ENCODE assay signal across 1 cellular context in the genomic region with DNA sequence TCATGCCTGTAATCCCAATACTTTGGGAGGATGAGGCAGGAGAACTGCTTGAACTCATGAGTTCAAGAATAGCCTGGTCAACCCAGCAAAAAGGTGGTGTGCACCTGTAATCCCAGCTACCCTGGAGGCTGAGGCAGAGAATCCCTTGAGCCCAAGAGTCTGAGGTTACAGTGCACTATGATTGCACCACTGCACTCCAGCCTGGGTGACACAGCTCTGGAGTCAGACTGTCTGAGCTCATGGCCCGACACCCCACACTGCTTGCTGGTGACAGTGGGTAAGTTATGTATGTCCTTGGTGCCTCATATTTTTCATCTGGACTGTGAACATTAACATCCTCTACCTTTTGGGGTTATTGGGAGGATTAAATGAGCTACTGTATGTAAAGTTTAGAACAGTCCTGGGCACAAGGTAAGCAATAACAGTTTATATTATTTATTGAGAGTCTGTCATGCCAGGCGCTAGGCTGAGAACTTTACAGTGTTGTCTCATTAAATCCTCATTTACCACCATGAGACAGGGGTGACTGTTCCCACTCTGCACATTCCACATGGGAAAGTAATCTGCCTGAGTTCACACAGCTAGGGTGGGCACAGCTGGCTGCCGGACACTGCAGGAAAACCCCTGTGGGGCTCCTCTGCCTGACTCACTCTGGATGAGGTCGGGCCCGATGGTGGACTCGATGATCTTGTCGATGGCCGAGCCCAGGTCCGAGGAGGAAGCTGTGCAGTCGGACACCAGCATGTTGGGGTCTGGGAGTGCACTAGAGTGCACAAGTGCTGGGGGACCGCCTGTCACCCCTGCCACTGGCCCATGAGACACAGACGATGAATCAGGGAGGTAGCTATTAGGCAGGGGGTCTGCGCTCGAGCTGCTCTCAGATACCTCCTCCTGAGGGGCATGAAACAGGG.
TF ChIP-seq lines count a peak whose summit lies in the region.

No MANE protein-coding gene starts in this region.

TF ChIP-seq in GM12878, 131 proteins besides CTCF, POLR2A, EP300 and RAD21:
- TF ChIP-seq TCF12 (IDR thresholded peaks at IDR 0.05; ENCODE audit: low read depth, low read length): no peak
- TF ChIP-seq MTA3 (IDR thresholded peaks at IDR 0.05; ENCODE audit: borderline replicate concordance, low read length): no peak
- TF ChIP-seq ZNF207 (IDR thresholded peaks at IDR 0.05; ENCODE audit: borderline replicate concordance): no peak
- no peak for TF ChIP-seq FOXM1 (IDR thresholded peaks at IDR 0.05; ENCODE audit: low read depth, low read length)
